24 cellular contexts compared by ENCODE assay signal in the genomic region with DNA sequence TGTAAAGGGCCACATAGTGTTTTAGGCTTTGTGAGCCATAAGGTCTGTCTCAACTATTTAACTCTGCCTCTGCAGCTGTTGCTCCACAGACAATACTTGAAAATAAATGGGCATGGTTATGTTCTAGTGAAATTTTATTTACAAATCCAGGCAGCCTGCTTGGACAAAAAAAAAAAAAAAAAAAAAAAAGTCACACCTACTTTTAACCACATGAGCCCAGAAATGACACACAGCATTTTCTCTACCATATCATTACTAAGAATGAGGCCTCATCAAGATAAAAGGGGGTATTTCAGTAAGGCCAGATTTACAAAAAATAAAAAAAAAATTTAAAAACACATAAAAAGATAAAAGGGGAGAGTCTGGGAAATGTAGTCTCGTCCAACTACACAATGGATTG. TPM values are rescaled to one million over a fixed set of nuclear protein-coding genes. Genes with fewer than 3 reads are reported as not detected.
DNase-seq lines count a peak whose midpoint lies in the region; ATAC-seq, FAIRE-seq and TF ChIP-seq lines count a peak whose summit lies in the region.
"Had no signal": no experiment of that assay in that cellular context is flagged by ENCODE, and none has a peak within 500 bp of the region (broad histone marks: within the 10 kb centered on the region; RNA-seq: fewer than 3 reads in every experiment).

No MANE protein-coding gene starts in this region.

- no peak overlapping the region for H3K27ac ChIP-seq in neural progenitor cell
- peak overlapping the region in 2 of 4 donors; percentile 91 to 97 for H3K27ac ChIP-seq in gastrocnemius medialis
- H3K27ac ChIP-seq: A549, hepatocyte, neutrophil had no signal

- in situ Hi-C loops in gastrocnemius medialis (cut with MboI; ENCODE audit: low sequenced_read_pairs in 4 of 4), result loop anchor here in 3 of 4 donors (10.0 to 25.0 kb wide), 4 partner anchors 120 to 348 kb away; partner anchors contain the start of genes RARB (in 1 of the 3) and TOP2B (in 1 of the 3)

- H3K36me3 ChIP-seq in Loucy (ENCODE audit: insufficient read depth, low read length) (no peaks in the 10 kb centered on the region), neural progenitor cell (no peaks in the 10 kb centered on the region), gastrocnemius medialis (no peaks in the 10 kb centered on the region)
- H3K36me3 ChIP-seq: MG63, neutrophil had no signal

- no peak for ATAC-seq in activated CD4-positive, alpha-beta T cell treated with anti-CD3 and anti-CD28 coated beads for 36 hours
- no peak for ATAC-seq in gastrocnemius medialis
- ATAC-seq: A549, Panc1, WTC11 had no signal

- H3K4me1 Mint-ChIP-seq in activated CD4-positive, alpha-beta T cell treated with anti-CD3 and anti-CD28 coated beads for 36 hours, result peaks cover 53% of the 10 kb centered on the region
- H3K4me1 Mint-ChIP-seq in activated naive CD8-positive, alpha-beta T cell (ENCODE audit: low read depth), result peaks cover 52% of the 10 kb centered on the region
- H3K4me1 Mint-ChIP-seq in neural progenitor cell, result peaks cover 41% of the 10 kb centered on the region

- peaks cover 28% of the 10 kb centered on the region for H4K20me1 ChIP-seq in Loucy (ENCODE audit: insufficient read depth, low read length, poor library complexity, severe bottlenecking)
- no peaks in the 10 kb centered on the region for H4K20me1 ChIP-seq in neural progenitor cell (ENCODE audit: low read depth)

- H3K9me3 ChIP-seq in Loucy (ENCODE audit: insufficient read depth, low read depth, low read length) (no peaks in the 10 kb centered on the region), neural progenitor cell (ENCODE audit: low read depth) (no peaks in the 10 kb centered on the region), gastrocnemius medialis (no peaks in the 10 kb centered on the region)
- H3K9me3 ChIP-seq: A549, MG63, neutrophil had no signal

- no peaks in the 10 kb centered on the region for H3K27me3 Mint-ChIP-seq in activated CD4-positive, alpha-beta T cell treated with anti-CD3 and anti-CD28 coated beads for 36 hours
- no peaks in the 10 kb centered on the region for H3K27me3 Mint-ChIP-seq in activated naive CD8-positive, alpha-beta T cell
- no peaks in the 10 kb centered on the region for H3K27me3 Mint-ChIP-seq in neural progenitor cell (ENCODE audit: insufficient read depth, low read depth)

- peaks cover 15% of the 10 kb centered on the region for H3K36me3 Mint-ChIP-seq in activated CD4-positive, alpha-beta T cell treated with anti-CD3 and anti-CD28 coated beads for 36 hours (ENCODE audit: low read depth)
- peaks cover 4% of the 10 kb centered on the region for H3K36me3 Mint-ChIP-seq in activated naive CD8-positive, alpha-beta T cell
- H3K36me3 Mint-ChIP-seq in neural progenitor cell, result no peaks in the 10 kb centered on the region
- H3K36me3 Mint-ChIP-seq: WTC11 had no signal

- H3K9ac ChIP-seq in Loucy (ENCODE audit: low read depth, low read length, poor library complexity, severe bottlenecking) (no peak overlapping the region), neural progenitor cell (no peak overlapping the region)

- DNase-seq in activated CD4-positive, alpha-beta T cell treated with anti-CD3 and anti-CD28 coated beads for 36 hours, result no peak
- DNase-seq in activated CD4-positive, alpha-beta T cell treated with anti-CD3 and anti-CD28 coated beads, Interleukin-2, amount 50 U/mL, for 48 hours, result no peak
- no peak for DNase-seq in neural progenitor cell (ENCODE audit: low spot score)
- DNase-seq in HTR-8/SVneo (ENCODE audit: insufficient read length, low spot score), result no peak
- no peak for DNase-seq in A172 (ENCODE audit: low spot score)
- DNase-seq in gastrocnemius medialis, result no peak
- DNase-seq: anterior cingulate cortex; central memory CD4-positive, alpha-beta T cell; DMS 273 treated with DMSO at 0.1 percent for 48 hours; GF-D8; HFFc6; MG63; NCI-H2171; retina; substantia nigra had no signal

- no peaks in the 10 kb centered on the region for H3K9me3 Mint-ChIP-seq in activated CD4-positive, alpha-beta T cell treated with anti-CD3 and anti-CD28 coated beads for 36 hours (ENCODE audit: low read depth)
- H3K9me3 Mint-ChIP-seq in activated naive CD8-positive, alpha-beta T cell (ENCODE audit: low read depth), result no peaks in the 10 kb centered on the region
- no peaks in the 10 kb centered on the region for H3K9me3 Mint-ChIP-seq in neural progenitor cell
- H3K9me3 Mint-ChIP-seq: HFFc6, WTC11 had no signal

- CTCF ChIA-PET in activated CD4-positive, alpha-beta T cell treated with anti-CD3 and anti-CD28 coated beads for 36 hours (lab: Charles Lee), result interaction anchor here (0.6 kb wide), 1 partner anchor 166 kb away, joined by 3 read pairs; no protein-coding TSS in a partner anchor

- POLR2A ChIA-PET in activated CD4-positive, alpha-beta T cell treated with anti-CD3 and anti-CD28 coated beads for 36 hours (lab: Charles Lee), result no interaction called here

- H3K4me3 ChIP-seq in Loucy (ENCODE audit: low read length, poor library complexity, severe bottlenecking) (peak overlapping the region; percentile 93), neural progenitor cell (no peak overlapping the region), gastrocnemius medialis (no peak overlapping the region)
- H3K4me3 ChIP-seq: A549, hepatocyte, MG63 had no signal

- TF ChIP-seq CTCF in Loucy (conservative IDR thresholded peaks at IDR 0.05; ENCODE audit: low read length), result no peak
- TF ChIP-seq CTCF in neural progenitor cell (IDR thresholded peaks at IDR 0.05), result no peak
- TF ChIP-seq CTCF in gastrocnemius medialis (IDR thresholded peaks at IDR 0.05 in 4 of 5, conservative IDR thresholded peaks at IDR 0.05 in 1 of 5), result no peak

- H3K27me3 ChIP-seq in Loucy (ENCODE audit: insufficient read depth, low read length, poor library complexity, severe bottlenecking) (no peaks in the 10 kb centered on the region), neural progenitor cell (peaks cover 7% of the 10 kb centered on the region), gastrocnemius medialis (no peaks in the 10 kb centered on the region)
- H3K27me3 ChIP-seq: hepatocyte, MG63, neutrophil had no signal

- peak overlapping the region; percentile 85 for H3K4me2 ChIP-seq in Loucy (ENCODE audit: low read depth, low read length, poor library complexity, severe bottlenecking)
- no peak overlapping the region for H3K4me2 ChIP-seq in neural progenitor cell

- no peak overlapping the region for H2AFZ ChIP-seq in Loucy (ENCODE audit: low read length)
- H2AFZ ChIP-seq in neural progenitor cell (replicated peaks), result no peak overlapping the region
- H2AFZ ChIP-seq: hepatocyte had no signal

- intact Hi-C loops in activated CD4-positive, alpha-beta T cell treated with anti-CD3 and anti-CD28 coated beads for 36 hours (cut with DNase I, micrococcal nuclease), result loop anchor here (5.0 to 10.0 kb wide), 6 partner anchors 67 to 1973 kb away; partner anchors contain the start of genes NR1D2 (in 2 of the 2) and SLC4A7 (in 1 of the 2)
- intact Hi-C loops in gastrocnemius medialis (cut with DNase I; ENCODE audit: low total_unique reads), result loop anchor here (5.0 to 10.0 kb wide), 3 partner anchors 138 to 358 kb away; partner anchors contain the start of gene RARB

- H3K79me2 ChIP-seq in Loucy (ENCODE audit: insufficient read depth, low read length) (peaks cover 70% of the 10 kb centered on the region), neural progenitor cell (ENCODE audit: low read depth) (peaks cover 29% of the 10 kb centered on the region)

- no peak for TF ChIP-seq POLR2A in gastrocnemius medialis (IDR thresholded peaks at IDR 0.05)

- peak overlapping the region; percentile 92 for H3K4me3 Mint-ChIP-seq in activated CD4-positive, alpha-beta T cell treated with anti-CD3 and anti-CD28 coated beads for 36 hours
- peak overlapping the region; percentile 83 for H3K4me3 Mint-ChIP-seq in activated naive CD8-positive, alpha-beta T cell
- H3K4me3 Mint-ChIP-seq in neural progenitor cell, result peak overlapping the region; percentile 87

- H3K27ac Mint-ChIP-seq in activated CD4-positive, alpha-beta T cell treated with anti-CD3 and anti-CD28 coated beads for 36 hours, result no peak overlapping the region
- no peak overlapping the region for H3K27ac Mint-ChIP-seq in activated naive CD8-positive, alpha-beta T cell
- no peak overlapping the region for H3K27ac Mint-ChIP-seq in neural progenitor cell
- H3K27ac Mint-ChIP-seq: HFFc6, WTC11 had no signal

- H3F3A ChIP-seq in Loucy (ENCODE audit: low read depth), result no peaks in the 10 kb centered on the region
- no peaks in the 10 kb centered on the region for H3F3A ChIP-seq in neural progenitor cell (ENCODE audit: low read depth)

- H3K4me1 ChIP-seq in Loucy (ENCODE audit: insufficient read depth, low read length, poor library complexity, severe bottlenecking) (peaks cover 61% of the 10 kb centered on the region), neural progenitor cell (peaks cover 10% of the 10 kb centered on the region), gastrocnemius medialis (peaks cover 29% of the 10 kb centered on the region in 2 donors)

- H3K9me2 ChIP-seq in Loucy (replicated peaks; ENCODE audit: low read depth, low read length), result no peaks in the 10 kb centered on the region

- FAIRE-seq in HTR-8/SVneo (lab: Jason Lieb, UNC), result no peak
- FAIRE-seq: A549, islet of Langerhans, urothelium cell line had no signal

RNA-seq across cellular contexts. Expression of gene NGLY1, which starts 1.7 kb away (rescaled TPM):
- 100 to 1,000 TPM in 1 of 2 experiments, 10 to 100 TPM in 1; 86.1 to 135 TPM for total RNA-seq in activated CD4-positive, alpha-beta T cell treated with anti-CD3 and anti-CD28 coated beads for 36 hours
- total RNA-seq in neural progenitor cell (ENCODE audit: low replicate concordance), result 37.7 and 45.0 TPM in 2 replicates
- 34.5 and 41.6 TPM in 2 replicates for total RNA-seq in A172 (2014; rRNA removed; shearing (Covaris generic))
- 10 to 100 TPM; 61.5 to 73.3 (median 68.6) TPM for total RNA-seq in gastrocnemius medialis

RNA-seq across cellular contexts. Expression of gene OXSM, which starts 4.9 kb away (rescaled TPM):
- 10 to 100 TPM; 12.4 to 18.1 TPM for total RNA-seq in activated CD4-positive, alpha-beta T cell treated with anti-CD3 and anti-CD28 coated beads for 36 hours
- 1.6 and 2.1 TPM in 2 replicates for total RNA-seq in neural progenitor cell (ENCODE audit: low replicate concordance)
- 24.5 and 24.7 TPM in 2 replicates for total RNA-seq in A172 (2014; rRNA removed; shearing (Covaris generic))
- 10 to 100 TPM in 3 of 4 donors, 1 to 10 TPM in 1; 5.9 to 26.3 (median 13.3) TPM for total RNA-seq in gastrocnemius medialis
